13 cellular contexts compared by ENCODE assay signal in the genomic region with DNA sequence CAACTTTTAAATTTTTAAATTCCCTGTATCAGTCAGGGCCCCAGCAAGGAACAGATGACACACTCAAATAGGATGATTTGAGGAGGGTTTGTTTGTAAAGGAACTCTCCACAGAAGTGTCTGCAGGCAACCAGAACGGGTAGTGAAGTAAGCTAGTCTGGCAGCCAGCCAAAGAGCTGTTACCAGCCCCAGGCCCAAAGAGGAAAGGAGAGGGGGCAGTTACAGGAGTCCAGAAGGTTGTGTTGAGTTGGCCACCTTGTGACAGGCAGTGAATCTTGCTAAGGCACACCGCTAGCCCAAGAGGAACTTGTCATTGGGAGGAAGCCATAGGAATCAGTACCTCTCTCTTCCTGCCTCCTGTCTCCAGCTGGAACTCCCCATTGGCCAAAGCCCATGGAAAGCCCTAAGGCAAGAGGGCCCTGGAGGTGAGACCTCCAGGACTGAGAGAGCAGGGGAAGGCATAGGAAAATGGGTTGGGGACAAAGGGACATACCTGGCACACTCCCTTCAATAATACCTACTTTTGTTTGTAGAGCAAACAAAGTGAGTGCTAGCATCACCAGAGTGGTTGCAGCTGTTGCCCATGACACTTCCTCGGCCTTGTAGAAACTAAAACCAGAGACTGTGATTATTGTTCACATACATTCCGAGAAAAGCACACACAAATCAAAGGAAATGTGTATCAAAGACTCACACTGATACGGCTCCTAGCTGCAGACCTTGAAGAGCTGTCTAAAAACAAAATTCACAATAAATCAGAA. TPM values are rescaled to one million over a fixed set of nuclear protein-coding genes. Genes with fewer than 3 reads are reported as not detected.
DNase-seq lines count a peak whose midpoint lies in the region; ATAC-seq and TF ChIP-seq lines count a peak whose summit lies in the region.
"Had no signal": no experiment of that assay in that cellular context is flagged by ENCODE, and none has a peak within 500 bp of the region (broad histone marks: within the 10 kb centered on the region; RNA-seq: fewer than 3 reads in every experiment).

No MANE protein-coding gene starts in this region.

- POLR2A ChIA-PET in activated CD4-positive, alpha-beta T cell treated with anti-CD3 and anti-CD28 coated beads, Interleukin-2, amount 10 ng/mL, durations not matched to agents 7 days and 5 days (lab: Charles Lee): interaction anchor here (1.1 kb wide), 1 partner anchor 25 kb away, joined by 3 read pairs; the partner anchor contains the start of gene GATAD1

- peaks cover 27% of the 10 kb centered on the region for H3K4me1 Mint-ChIP-seq in mesothelial cell of epicardium
- peaks cover 17% of the 10 kb centered on the region for H3K4me1 Mint-ChIP-seq in activated CD4-positive, alpha-beta T cell treated with anti-CD3 and anti-CD28 coated beads, Interleukin-2, amount 10 ng/mL, durations not matched to agents 7 days and 5 days

- peak overlapping the region; percentile 53 for H3K27ac Mint-ChIP-seq in mesothelial cell of epicardium
- H3K27ac Mint-ChIP-seq in activated CD4-positive, alpha-beta T cell treated with anti-CD3 and anti-CD28 coated beads, Interleukin-2, amount 10 ng/mL, durations not matched to agents 7 days and 5 days: no peak overlapping the region

- CTCF ChIA-PET in activated CD4-positive, alpha-beta T cell treated with anti-CD3 and anti-CD28 coated beads, Interleukin-2, amount 10 ng/mL, durations not matched to agents 7 days and 5 days (lab: Charles Lee): interaction anchor here (1.0 to 6.0 kb wide), 5 partner anchors 9 to 25 kb away, joined by 3 to 49 read pairs (median 3); partner anchors contain the start of gene GATAD1

- no peaks in the 10 kb centered on the region for H3K9me3 Mint-ChIP-seq in mesothelial cell of epicardium
- no peaks in the 10 kb centered on the region for H3K9me3 Mint-ChIP-seq in activated CD4-positive, alpha-beta T cell treated with anti-CD3 and anti-CD28 coated beads, Interleukin-2, amount 10 ng/mL, durations not matched to agents 7 days and 5 days

- no peaks in the 10 kb centered on the region for H3K36me3 Mint-ChIP-seq in mesothelial cell of epicardium
- no peaks in the 10 kb centered on the region for H3K36me3 Mint-ChIP-seq in activated CD4-positive, alpha-beta T cell treated with anti-CD3 and anti-CD28 coated beads, Interleukin-2, amount 10 ng/mL, durations not matched to agents 7 days and 5 days (ENCODE audit: low read depth)

- TF ChIP-seq CTCF in mesothelial cell of epicardium (IDR thresholded peaks at IDR 0.05; ENCODE audit: unreplicated experiment): no peak

- DNase-seq in H4 (ENCODE audit: low spot score) (peak; percentile 23), NCI-H187 treated with DMSO at 0.1 percent for 48 hours (lab: John Stamatoyannopoulos, UW) (peak; percentile 57), SHP77 (lab: John Stamatoyannopoulos, UW) (peak; percentile 74 to 83), mesothelial cell of epicardium (ENCODE audit: low spot score in 2 of 2, unreplicated experiment in 2 of 2) (peak in 1 of 2 experiments; percentile 45), SW 1271 (lab: John Stamatoyannopoulos, UW) (no peak)
- no peak for DNase-seq in stimulated activated CD4-positive, alpha-beta T cell treated with anti-CD3 and anti-CD28 coated beads, Interleukin-2, amount 100 ng/mL, for 24 hours
- DNase-seq in activated CD4-positive, alpha-beta T cell treated with anti-CD3 and anti-CD28 coated beads, Interleukin-2, amount 10 ng/mL, durations not matched to agents 7 days and 5 days: no peak
- DNase-seq: activated naive CD4-positive, alpha-beta T cell; cortex of kidney; foreskin melanocyte had no signal

- no peaks in the 10 kb centered on the region for H3K27me3 Mint-ChIP-seq in mesothelial cell of epicardium (ENCODE audit: low read depth)
- H3K27me3 Mint-ChIP-seq in activated CD4-positive, alpha-beta T cell treated with anti-CD3 and anti-CD28 coated beads, Interleukin-2, amount 10 ng/mL, durations not matched to agents 7 days and 5 days: peaks cover 4% of the 10 kb centered on the region

- no peak overlapping the region for H3K4me3 Mint-ChIP-seq in mesothelial cell of epicardium
- H3K4me3 Mint-ChIP-seq in activated CD4-positive, alpha-beta T cell treated with anti-CD3 and anti-CD28 coated beads, Interleukin-2, amount 10 ng/mL, durations not matched to agents 7 days and 5 days: no peak overlapping the region

- no peak for ATAC-seq in GM21526 (IDR thresholded peaks at IDR 0.05; ENCODE audit: low FRiP score, unreplicated experiment)

RNA-seq across cellular contexts. Expression of gene GATAD1, which starts 25.4 kb away (rescaled TPM):
- total RNA-seq in H4 (2014; rRNA removed; shearing (Covaris generic)): 25.8 and 25.9 TPM in 2 replicates
- total RNA-seq in mesothelial cell of epicardium: 53.2 to 54.7 TPM (median 53.6 TPM) in 3 replicates
- 10 to 100 TPM; 13.8 to 14.3 TPM for total RNA-seq in activated CD4-positive, alpha-beta T cell treated with anti-CD3 and anti-CD28 coated beads, Interleukin-2, amount 10 ng/mL, durations not matched to agents 7 days and 5 days

RNA-seq across cellular contexts. Expression of gene ERVW-1, which starts 55.9 kb away (rescaled TPM):
- not detected in 2 replicates for total RNA-seq in H4 (2014; rRNA removed; shearing (Covaris generic))
- total RNA-seq in mesothelial cell of epicardium: 0.16 to 0.24 TPM in 2 of 3 replicates, not detected in the other
- not detected for total RNA-seq in activated CD4-positive, alpha-beta T cell treated with anti-CD3 and anti-CD28 coated beads, Interleukin-2, amount 10 ng/mL, durations not matched to agents 7 days and 5 days
- total RNA-seq: lower leg skin, thoracic aorta had no signal

Comparison
In these comparisons a context has a peak if more than half of its experiments do, and no peak if none do; other contexts are left out.
1. DNase-seq: peak in H4 (single experiment), NCI-H187 treated with DMSO at 0.1 percent for 48 hours (single experiment) and SHP77 (2 of 2); none in SW 1271 (0 of 2), stimulated activated CD4-positive, alpha-beta T cell treated with anti-CD3 and anti-CD28 coated beads, Interleukin-2, amount 100 ng/mL, for 24 hours (0 of 2) and activated CD4-positive, alpha-beta T cell treated with anti-CD3 and anti-CD28 coated beads, Interleukin-2, amount 10 ng/mL, durations not matched to agents 7 days and 5 days (single experiment).